In genomic region chr3:76756578-76756977, GRCh38 we compare ENCODE assay signal across 20 cellular contexts.
"Had no signal": no experiment of that assay in that cellular context is flagged by ENCODE, and none has a peak within 500 bp of the region (broad histone marks: within the 10 kb centered on the region; RNA-seq: fewer than 3 reads in every experiment).

No MANE protein-coding gene starts in this region.

- DNase-seq: activated B cell treated with CpG ODN at 0.5 μM for 24 hours; activated CD4-positive, alpha-beta memory T cell treated with anti-CD3 and anti-CD28 coated beads, Interleukin-2, amount 10 ng/mL, durations not matched to agents 7 days and 5 days; activated CD4-positive, alpha-beta T cell treated with anti-CD3 and anti-CD28 coated beads for 4 hours; activated CD8-positive, alpha-beta memory T cell treated with anti-CD3 and anti-CD28 coated beads, Interleukin-2, amount 10 ng/mL, durations not matched to agents 7 days and 5 days; activated naive CD4-positive, alpha-beta T cell; activated naive CD8-positive, alpha-beta T cell treated with anti-CD3 and anti-CD28 coated beads for 36 hours; amniotic stem cell; foreskin fibroblast; kidney; left ventricle myocardium superior; naive B cell; right cardiac atrium; stimulated activated CD4-positive, alpha-beta T cell treated with anti-CD3 and anti-CD28 coated beads, Interleukin-2, amount 100 ng/mL, for 48 hours; trophoblast cell had no signal

- H3K4me3 ChIP-seq: cardiac muscle cell, neural progenitor cell, prostate gland, suprapubic skin, vagina had no signal

- H3K4me1 ChIP-seq: prostate gland, suprapubic skin, vagina had no signal

- H3K27me3 ChIP-seq: cardiac muscle cell, neural progenitor cell, suprapubic skin, vagina had no signal

- H3K27ac ChIP-seq: cardiac muscle cell, epithelial cell of prostate, neural progenitor cell, prostate gland, suprapubic skin, vagina had no signal

- FAIRE-seq: kidney had no signal

- H3K9me3 ChIP-seq: prostate gland, suprapubic skin, vagina had no signal

- H3K36me3 ChIP-seq: cardiac muscle cell, neural progenitor cell, prostate gland, suprapubic skin, vagina had no signal
